ENCODE assay signal across 8 cellular contexts in genomic region chr10:103859161-103860141, GRCh38. TPM values are rescaled to one million over a fixed set of nuclear protein-coding genes. Genes with fewer than 3 reads are reported as not detected.
DNase-seq lines count a peak whose midpoint lies in the region; ATAC-seq, FAIRE-seq and TF ChIP-seq lines count a peak whose summit lies in the region.

No MANE protein-coding gene starts in this region.

- TF ChIP-seq CTCF in D721Med (IDR thresholded peaks at IDR 0.05; ENCODE audit: insufficient read depth, missing control alignments) (peak; percentile 45), choroid plexus epithelial cell (conservative IDR thresholded peaks at IDR 0.05; ENCODE audit: low read depth, low read length) (peak; percentile 77)

- ATAC-seq in GM21576 (IDR thresholded peaks at IDR 0.05; ENCODE audit: unreplicated experiment) (peak; percentile 77), left colon (peak; percentile 58)

- no peak overlapping the region for H3K4me3 ChIP-seq in choroid plexus epithelial cell (ENCODE audit: low read depth, low read length)

- DNase-seq in D721Med (ENCODE audit: insufficient read length, low spot score) = no peak
- DNase-seq in NCI-H146 (lab: John Stamatoyannopoulos, UW) = peak; percentile 37
- peak; percentile 23 for DNase-seq in activated CD4-positive, alpha-beta T cell treated with anti-CD3 and anti-CD28 coated beads for 1 hour
- DNase-seq in choroid plexus epithelial cell (ENCODE audit: low read depth) = peak; percentile 81
- peak in 1 of 2 donors; percentile 67 for DNase-seq in left colon
- DNase-seq in stimulated activated CD4-positive, alpha-beta T cell treated with anti-CD3 and anti-CD28 coated beads, TNF-alpha, amount 100 ng/mL, for 1 hour (ENCODE audit: low read depth in 3 of 3, low spot score in 1 of 3) = peak in 2 of 3 donors; percentile 21 to 25
- DNase-seq in mesenteric fat pad (ENCODE audit: low spot score) = no peak

- intact Hi-C loops in left colon (cut with DNase I, micrococcal nuclease) = loop anchor here (2.0 to 5.0 kb wide), 2 partner anchors 142 to 147 kb away; no protein-coding TSS in a partner anchor

- no peak for FAIRE-seq in D721Med (lab: Jason Lieb, UNC)

RNA-seq across cellular contexts. Expression of gene SH3PXD2A, which starts 4.1 kb away (rescaled TPM):
- total RNA-seq in left colon (10 to 100 TPM; 48.5 to 49.4 TPM), mesenteric fat pad (51.3 TPM)

RNA-seq across cellular contexts. Expression of gene STN1, which starts 58.5 kb away (rescaled TPM):
- total RNA-seq in left colon = 10 to 100 TPM; 24.4 to 25.7 TPM
- 18.9 TPM for total RNA-seq in mesenteric fat pad

Comparison
In these comparisons a context has a peak if more than half of its experiments do, and no peak if none do; other contexts are left out.
1. DNase-seq: peak in NCI-H146 (single experiment), activated CD4-positive, alpha-beta T cell treated with anti-CD3 and anti-CD28 coated beads for 1 hour (single experiment), choroid plexus epithelial cell (single experiment) and stimulated activated CD4-positive, alpha-beta T cell treated with anti-CD3 and anti-CD28 coated beads, TNF-alpha, amount 100 ng/mL, for 1 hour (2 of 3); none in D721Med (single experiment) and mesenteric fat pad (single experiment).